In genomic region chr7:151728746-151729145, GRCh38 we compare ENCODE assay signal across 21 cellular contexts.
A peak's percentile ranks its signal among the peaks of the same experiment; 100 is the strongest.
DNase-seq lines count a peak whose midpoint lies in the region; ATAC-seq, FAIRE-seq and TF ChIP-seq lines count a peak whose summit lies in the region.
"Had no signal": no experiment of that assay in that cellular context is flagged by ENCODE, and none has a peak within 500 bp of the region (broad histone marks: within the 10 kb centered on the region; RNA-seq: fewer than 3 reads in every experiment).

No MANE protein-coding gene starts in this region.

- H3K4me1 ChIP-seq in kidney (ENCODE audit: control insufficient read depth in 1 of 2, insufficient read depth in 1 of 2, low read depth in 1 of 2, low read length in 2 of 2): peaks cover 0 to 6% of the 10 kb centered on the region in 2 donors

- FAIRE-seq in kidney (lab: Jason Lieb, UNC): no peak
- FAIRE-seq: GM12891 had no signal

- no peak for TF ChIP-seq CTCF in kidney (IDR thresholded peaks at IDR 0.05; ENCODE audit: borderline replicate concordance, extremely low read depth, insufficient read depth)
- TF ChIP-seq CTCF in type B pancreatic cell (conservative IDR thresholded peaks at IDR 0.05): no peak

- H3K4me3 Mint-ChIP-seq in activated naive CD4-positive, alpha-beta T cell treated with anti-CD3 and anti-CD28 coated beads for 36 hours: no peak overlapping the region
- H3K4me3 Mint-ChIP-seq in activated naive CD4-positive, alpha-beta T cell treated with anti-CD3 and anti-CD28 coated beads, Interleukin-2, amount 10 ng/mL, durations not matched to agents 7 days and 5 days: no peak overlapping the region
- H3K4me3 Mint-ChIP-seq in activated naive CD8-positive, alpha-beta T cell treated with anti-CD3 and anti-CD28 coated beads for 36 hours: no peak overlapping the region
- no peak overlapping the region for H3K4me3 Mint-ChIP-seq in type B pancreatic cell
- H3K4me3 Mint-ChIP-seq: T-helper 2 cell treated with Interferon-gamma antibody and Interleukin-4, amounts not matched to agents 5 μg/mL and 100 μg/mL, for 36 hours had no signal

- ATAC-seq in GM21786 (IDR thresholded peaks at IDR 0.05; ENCODE audit: unreplicated experiment) (no peak), GM18858 (IDR thresholded peaks at IDR 0.05; ENCODE audit: unreplicated experiment) (no peak)
- ATAC-seq: left lung had no signal

- H3K9me3 ChIP-seq in kidney (ENCODE audit: control insufficient read depth in 1 of 2, low read length in 2 of 2): no peaks in the 10 kb centered on the region
- H3K9me3 ChIP-seq: esophagus squamous epithelium, HAP-1, left lung, SK-N-SH, stomach had no signal

- H3K36me3 Mint-ChIP-seq in activated naive CD4-positive, alpha-beta T cell treated with anti-CD3 and anti-CD28 coated beads for 36 hours (ENCODE audit: low read depth): no peaks in the 10 kb centered on the region
- no peaks in the 10 kb centered on the region for H3K36me3 Mint-ChIP-seq in activated naive CD4-positive, alpha-beta T cell treated with anti-CD3 and anti-CD28 coated beads, Interleukin-2, amount 10 ng/mL, durations not matched to agents 7 days and 5 days
- H3K36me3 Mint-ChIP-seq in activated naive CD8-positive, alpha-beta T cell treated with anti-CD3 and anti-CD28 coated beads for 36 hours: peaks cover 3% of the 10 kb centered on the region
- no peaks in the 10 kb centered on the region for H3K36me3 Mint-ChIP-seq in type B pancreatic cell

- peaks cover 15% of the 10 kb centered on the region for H3K4me1 Mint-ChIP-seq in activated naive CD4-positive, alpha-beta T cell treated with anti-CD3 and anti-CD28 coated beads for 36 hours (ENCODE audit: low read depth)
- H3K4me1 Mint-ChIP-seq in activated naive CD4-positive, alpha-beta T cell treated with anti-CD3 and anti-CD28 coated beads, Interleukin-2, amount 10 ng/mL, durations not matched to agents 7 days and 5 days: peaks cover 3% of the 10 kb centered on the region
- H3K4me1 Mint-ChIP-seq in activated naive CD8-positive, alpha-beta T cell treated with anti-CD3 and anti-CD28 coated beads for 36 hours: peaks cover 15% of the 10 kb centered on the region
- peaks cover 12% of the 10 kb centered on the region for H3K4me1 Mint-ChIP-seq in type B pancreatic cell (ENCODE audit: unreplicated experiment)

- no peak overlapping the region for H3K4me3 ChIP-seq in kidney (ENCODE audit: low read length in 2 of 2)
- H3K4me3 ChIP-seq: esophagus squamous epithelium, HAP-1, left lung, stomach had no signal

- no peaks in the 10 kb centered on the region for H3K9me3 Mint-ChIP-seq in activated naive CD4-positive, alpha-beta T cell treated with anti-CD3 and anti-CD28 coated beads for 36 hours
- no peaks in the 10 kb centered on the region for H3K9me3 Mint-ChIP-seq in activated naive CD4-positive, alpha-beta T cell treated with anti-CD3 and anti-CD28 coated beads, Interleukin-2, amount 10 ng/mL, durations not matched to agents 7 days and 5 days
- H3K9me3 Mint-ChIP-seq in activated naive CD8-positive, alpha-beta T cell treated with anti-CD3 and anti-CD28 coated beads for 36 hours: no peaks in the 10 kb centered on the region
- no peaks in the 10 kb centered on the region for H3K9me3 Mint-ChIP-seq in type B pancreatic cell
- H3K9me3 Mint-ChIP-seq: activated B cell treated with CpG ODN at 0.5 μM for 24 hours; T-helper 2 cell treated with Interferon-gamma antibody and Interleukin-4, amounts not matched to agents 5 μg/mL and 100 μg/mL, for 36 hours had no signal

- H3K27ac Mint-ChIP-seq in activated naive CD4-positive, alpha-beta T cell treated with anti-CD3 and anti-CD28 coated beads for 36 hours: peak overlapping the region; percentile 36
- no peak overlapping the region for H3K27ac Mint-ChIP-seq in activated naive CD4-positive, alpha-beta T cell treated with anti-CD3 and anti-CD28 coated beads, Interleukin-2, amount 10 ng/mL, durations not matched to agents 7 days and 5 days
- H3K27ac Mint-ChIP-seq in activated naive CD8-positive, alpha-beta T cell treated with anti-CD3 and anti-CD28 coated beads for 36 hours: peak overlapping the region; percentile 42
- peak overlapping the region; percentile 46 for H3K27ac Mint-ChIP-seq in type B pancreatic cell
- H3K27ac Mint-ChIP-seq: activated B cell treated with CpG ODN at 0.5 μM for 24 hours; T-helper 2 cell treated with Interferon-gamma antibody and Interleukin-4, amounts not matched to agents 5 μg/mL and 100 μg/mL, for 36 hours had no signal

- intact Hi-C loops in activated naive CD4-positive, alpha-beta T cell treated with anti-CD3 and anti-CD28 coated beads for 36 hours (cut with micrococcal nuclease): no loop called here
- intact Hi-C loops in kidney (cut with DNase I): no loop called here

- H3K27me3 Mint-ChIP-seq in activated naive CD4-positive, alpha-beta T cell treated with anti-CD3 and anti-CD28 coated beads for 36 hours (ENCODE audit: low read depth): no peaks in the 10 kb centered on the region
- H3K27me3 Mint-ChIP-seq in activated naive CD4-positive, alpha-beta T cell treated with anti-CD3 and anti-CD28 coated beads, Interleukin-2, amount 10 ng/mL, durations not matched to agents 7 days and 5 days: no peaks in the 10 kb centered on the region
- no peaks in the 10 kb centered on the region for H3K27me3 Mint-ChIP-seq in activated naive CD8-positive, alpha-beta T cell treated with anti-CD3 and anti-CD28 coated beads for 36 hours
- no peaks in the 10 kb centered on the region for H3K27me3 Mint-ChIP-seq in type B pancreatic cell
- H3K27me3 Mint-ChIP-seq: activated B cell treated with CpG ODN at 0.5 μM for 24 hours had no signal

- CTCF ChIA-PET in activated naive CD4-positive, alpha-beta T cell treated with anti-CD3 and anti-CD28 coated beads for 36 hours (lab: Charles Lee): no interaction called here
- CTCF ChIA-PET in activated naive CD4-positive, alpha-beta T cell treated with anti-CD3 and anti-CD28 coated beads, Interleukin-2, amount 10 ng/mL, durations not matched to agents 7 days and 5 days (lab: Charles Lee): interaction anchor here (1.5 kb wide), 1 partner anchor 23 kb away, joined by 4 read pairs; no protein-coding TSS in a partner anchor

- H3K36me3 ChIP-seq in kidney (ENCODE audit: control insufficient read depth in 1 of 2, insufficient read depth in 2 of 2, low read length in 2 of 2): no peaks in the 10 kb centered on the region
- H3K36me3 ChIP-seq: esophagus squamous epithelium, HAP-1, left lung had no signal

- no peak for DNase-seq in activated naive CD4-positive, alpha-beta T cell treated with anti-CD3 and anti-CD28 coated beads for 36 hours
- no peak for DNase-seq in activated naive CD4-positive, alpha-beta T cell treated with anti-CD3 and anti-CD28 coated beads, Interleukin-2, amount 10 ng/mL, durations not matched to agents 7 days and 5 days
- no peak for DNase-seq in activated naive CD8-positive, alpha-beta T cell treated with anti-CD3 and anti-CD28 coated beads for 36 hours
- DNase-seq in kidney (peak; percentile 60), type B pancreatic cell (ENCODE audit: extremely low spot score, unreplicated experiment) (no peak)
- no peak for DNase-seq in activated CD4-positive, CD25-positive, alpha-beta regulatory T cell (lab: John Stamatoyannopoulos, UW)
- DNase-seq: activated B cell treated with CpG ODN at 0.5 μM for 24 hours; activated CD8-positive, alpha-beta memory T cell treated with anti-CD3 and anti-CD28 coated beads for 24 hours; DMS153; effector CD4-positive, alpha-beta T cell; esophagus squamous epithelium; NCI-H1694 treated with DMSO at 0.1 percent for 48 hours; SK-N-SH; stomach had no signal

- H3K27ac ChIP-seq in kidney (ENCODE audit: low read depth in 2 of 2, low read length in 2 of 2): no peak overlapping the region
- H3K27ac ChIP-seq: HL-60, left lung had no signal

- no peak overlapping the region for H3K9ac ChIP-seq in kidney (ENCODE audit: low read length in 2 of 2)
